ENCODE assay signal across 17 cellular contexts in the genomic region with DNA sequence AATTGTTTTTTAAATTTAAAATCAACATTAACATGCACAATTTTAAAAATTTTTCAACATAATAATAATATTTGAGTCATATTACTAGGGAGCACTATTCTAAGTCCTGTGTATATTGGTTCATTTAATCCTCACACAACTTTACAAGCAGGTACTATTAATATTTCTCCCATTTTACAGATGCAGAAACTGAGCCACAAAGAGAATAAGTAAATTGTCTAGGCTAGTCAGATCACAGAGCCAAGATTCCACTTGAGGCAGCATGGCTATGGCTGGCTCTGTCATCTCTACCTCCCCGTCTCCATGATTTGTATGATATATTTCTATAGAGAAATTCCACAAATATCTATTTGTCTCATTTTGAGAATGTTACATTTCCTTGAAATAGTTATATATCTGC. TPM values are rescaled to one million over a fixed set of nuclear protein-coding genes. Genes with fewer than 3 reads are reported as not detected.
DNase-seq lines count a peak whose midpoint lies in the region; ATAC-seq and TF ChIP-seq lines count a peak whose summit lies in the region.
"Had no signal": no experiment of that assay in that cellular context is flagged by ENCODE, and none has a peak within 500 bp of the region (broad histone marks: within the 10 kb centered on the region; RNA-seq: fewer than 3 reads in every experiment).

No MANE protein-coding gene starts in this region.

- peaks cover 74% of the 10 kb centered on the region for H3K36me3 ChIP-seq in BLaER1
- peaks cover 53% of the 10 kb centered on the region for H3K36me3 ChIP-seq in Loucy (ENCODE audit: insufficient read depth, low read length)

- no peak overlapping the region for H3K4me3 Mint-ChIP-seq in dendritic cell treated with granulocyte-macrophage colony-stimulating factor and Interleukin-4, amounts not matched to agents 40 ng/mL and 50 ng/mL, for 4 days
- H3K4me3 Mint-ChIP-seq in progenitor cell of endocrine pancreas (ENCODE audit: low read depth): no peak overlapping the region

- H3K9me3 ChIP-seq in BLaER1: peaks cover 7% of the 10 kb centered on the region; the same call in 1 of the 2 replicates
- H3K9me3 ChIP-seq in Loucy (ENCODE audit: insufficient read depth, low read depth, low read length): no peaks in the 10 kb centered on the region

- H3K9me3 Mint-ChIP-seq in dendritic cell treated with granulocyte-macrophage colony-stimulating factor and Interleukin-4, amounts not matched to agents 40 ng/mL and 50 ng/mL, for 4 days: no peaks in the 10 kb centered on the region
- no peaks in the 10 kb centered on the region for H3K9me3 Mint-ChIP-seq in progenitor cell of endocrine pancreas (ENCODE audit: low read depth)

- no peak overlapping the region for H3K27ac ChIP-seq in BLaER1
- H3K27ac ChIP-seq: C4-2B, GM23248 had no signal

- peak overlapping the region; percentile 47 for H3K27ac Mint-ChIP-seq in dendritic cell treated with granulocyte-macrophage colony-stimulating factor and Interleukin-4, amounts not matched to agents 40 ng/mL and 50 ng/mL, for 4 days
- peak overlapping the region; percentile 41 for H3K27ac Mint-ChIP-seq in progenitor cell of endocrine pancreas

- TF ChIP-seq CTCF in Loucy (conservative IDR thresholded peaks at IDR 0.05; ENCODE audit: low read length) (no peak), progenitor cell of endocrine pancreas (IDR thresholded peaks at IDR 0.05; ENCODE audit: unreplicated experiment) (no peak)

- H2AFZ ChIP-seq in Loucy (ENCODE audit: low read length): no peak overlapping the region
- H2AFZ ChIP-seq: GM23248, PC-9 had no signal

- no peaks in the 10 kb centered on the region for H3K27me3 Mint-ChIP-seq in dendritic cell treated with granulocyte-macrophage colony-stimulating factor and Interleukin-4, amounts not matched to agents 40 ng/mL and 50 ng/mL, for 4 days
- no peaks in the 10 kb centered on the region for H3K27me3 Mint-ChIP-seq in progenitor cell of endocrine pancreas

- H3K4me1 ChIP-seq in BLaER1: peaks cover 24% of the 10 kb centered on the region
- H3K4me1 ChIP-seq in Loucy (ENCODE audit: insufficient read depth, low read length, poor library complexity, severe bottlenecking): peaks cover 21% of the 10 kb centered on the region

- H3K4me2 ChIP-seq in BLaER1 (peak overlapping the region; percentile 43), Loucy (ENCODE audit: low read depth, low read length, poor library complexity, severe bottlenecking) (peak overlapping the region; percentile 7)
- H3K4me2 ChIP-seq: PC-9 had no signal

- no peaks in the 10 kb centered on the region for H3K27me3 ChIP-seq in BLaER1
- H3K27me3 ChIP-seq in Loucy (ENCODE audit: insufficient read depth, low read length, poor library complexity, severe bottlenecking): no peaks in the 10 kb centered on the region

- H4K20me1 ChIP-seq in BLaER1 (peaks cover 98% of the 10 kb centered on the region), Loucy (ENCODE audit: insufficient read depth, low read length, poor library complexity, severe bottlenecking) (peaks cover 86% of the 10 kb centered on the region)

- peaks cover 52% of the 10 kb centered on the region for H3K36me3 Mint-ChIP-seq in dendritic cell treated with granulocyte-macrophage colony-stimulating factor and Interleukin-4, amounts not matched to agents 40 ng/mL and 50 ng/mL, for 4 days (ENCODE audit: low read depth)
- peaks cover 7% of the 10 kb centered on the region for H3K36me3 Mint-ChIP-seq in progenitor cell of endocrine pancreas (ENCODE audit: insufficient read depth)

- H3K9me2 ChIP-seq in Loucy (replicated peaks; ENCODE audit: low read depth, low read length): no peaks in the 10 kb centered on the region

- ATAC-seq in GM21360 (IDR thresholded peaks at IDR 0.05; ENCODE audit: unreplicated experiment) (no peak), HG03460 (IDR thresholded peaks at IDR 0.05; ENCODE audit: unreplicated experiment) (no peak)

- peaks cover 94% of the 10 kb centered on the region for H3K79me2 ChIP-seq in Loucy (ENCODE audit: insufficient read depth, low read length)

- intact Hi-C loops in dendritic cell treated with granulocyte-macrophage colony-stimulating factor and Interleukin-4, amounts not matched to agents 40 ng/mL and 50 ng/mL, for 4 days (cut with micrococcal nuclease): no loop called here

- H3K9ac ChIP-seq in BLaER1 (no peak overlapping the region), Loucy (ENCODE audit: low read depth, low read length, poor library complexity, severe bottlenecking) (no peak overlapping the region)
- H3K9ac ChIP-seq: GM23248 had no signal

- H3F3A ChIP-seq in Loucy (ENCODE audit: low read depth): peaks cover 5% of the 10 kb centered on the region; the same call in 1 of the 2 replicates

- H3K4me3 ChIP-seq in BLaER1: no peak overlapping the region
- H3K4me3 ChIP-seq in Loucy (ENCODE audit: low read length, poor library complexity, severe bottlenecking): no peak overlapping the region
- H3K4me3 ChIP-seq: GM23248, PC-9 had no signal

- no peak for DNase-seq in progenitor cell of endocrine pancreas (ENCODE audit: low spot score, unreplicated experiment)
- DNase-seq in activated CD4-positive, alpha-beta T cell treated with anti-CD3 and anti-CD28 coated beads, Interleukin-2, amount 50 U/mL, for 4 hours: no peak
- DNase-seq: COR-L47; GM23248; NCI-H1048; NCI-H146; NCI-H2107; NCI-H345; NCI-H526 treated with DMSO at 0.1 percent for 48 hours; NK-92 treated with Interleukin-12 subunit alpha and Interleukin-12 subunit beta, amount 100 ng/mL, for 24 hours; PC-9 had no signal

- peaks cover 44% of the 10 kb centered on the region for H3K4me1 Mint-ChIP-seq in dendritic cell treated with granulocyte-macrophage colony-stimulating factor and Interleukin-4, amounts not matched to agents 40 ng/mL and 50 ng/mL, for 4 days (ENCODE audit: low read depth)
- peaks cover 21% of the 10 kb centered on the region for H3K4me1 Mint-ChIP-seq in progenitor cell of endocrine pancreas (ENCODE audit: low read depth)

RNA-seq across cellular contexts. Expression of a gene that starts 15.1 kb away (rescaled TPM):
- 74.8 and 76.0 TPM in 2 replicates for total RNA-seq in progenitor cell of endocrine pancreas
